In genomic region chr17:46225274-46225794, GRCh38 we compare ENCODE assay signal across 8 cellular contexts. TPM values are rescaled to one million over a fixed set of nuclear protein-coding genes. Genes with fewer than 3 reads are reported as not detected.
DNase-seq lines count a peak whose midpoint lies in the region; ATAC-seq and TF ChIP-seq lines count a peak whose summit lies in the region.
"Not testable (repeated sequence)": the region's sequence is repeated elsewhere in the genome, so short reads cannot be mapped to it uniquely, and the experiment has no call there.

No MANE protein-coding gene starts in this region.

- H2AK5ac ChIP-seq in trophoblast cell (ENCODE audit: low read length) = not testable (repeated sequence)

- H3K9me2 ChIP-seq in SU-DHL-6 (replicated peaks; ENCODE audit: insufficient read depth, low read length) = not testable (repeated sequence)

- peak; percentile 92 for DNase-seq in GM12865 (ENCODE audit: low read depth)
- DNase-seq in NCI-H1417 (lab: John Stamatoyannopoulos, UW) = peak; percentile 89 to 94 (median 92)
- DNase-seq in activated naive CD8-positive, alpha-beta T cell treated with anti-CD3 and anti-CD28 coated beads, Interleukin-2, amount 50 U/mL, for 24 hours = peak; percentile 95
- peak; percentile 90 to 97 (median 96) for DNase-seq in heart left ventricle
- DNase-seq in trophoblast cell = peak; percentile 89 to 90
- DNase-seq in transverse colon = peak; percentile 93

- H3K4me1 ChIP-seq in heart left ventricle; trophoblast cell (ENCODE audit: control insufficient read depth in 1 of 2, insufficient read depth in 2 of 2, low read length in 2 of 2); transverse colon: not testable (repeated sequence)

- H4K8ac ChIP-seq in trophoblast cell (ENCODE audit: low read depth, low read length) = peak overlapping the region; percentile 55

- intact Hi-C loops in heart left ventricle (cut with DNase I); transverse colon (cut with DNase I; ENCODE audit: low total_unique reads): not testable (repeated sequence)

- H2AFZ ChIP-seq in SU-DHL-6 (ENCODE audit: low read depth, low read length, severe bottlenecking) (peak overlapping the region; percentile 48), trophoblast cell (ENCODE audit: insufficient read depth, low read length, poor library complexity) (peak overlapping the region; percentile 82)

- not testable (repeated sequence) for H3K27ac ChIP-seq in SU-DHL-6 (ENCODE audit: low read depth, low read length); trophoblast cell (ENCODE audit: low read depth, low read length)
- peak overlapping the region in 4 of 12 donors; percentile 35 to 66 (median 46) for H3K27ac ChIP-seq in heart left ventricle
- peak overlapping the region; percentile 60 to 81 (median 76) for H3K27ac ChIP-seq in transverse colon

- not testable (repeated sequence) for H3K9me3 ChIP-seq in SU-DHL-6 (ENCODE audit: insufficient read depth, low read length); heart left ventricle; trophoblast cell (ENCODE audit: insufficient read depth, low read depth, low read length); transverse colon

- not testable (repeated sequence) for H3K27me3 ChIP-seq in SU-DHL-6 (ENCODE audit: low read length); heart left ventricle; trophoblast cell (ENCODE audit: insufficient read depth, low read length); transverse colon

- not testable (repeated sequence) for H3K23ac ChIP-seq in trophoblast cell (ENCODE audit: low read length)

- in situ Hi-C loops in transverse colon (cut with MboI; ENCODE audit: low pct_ligation_motif_present in 1 of 4, low pct_unique_long_range_greater_than_20kb in 1 of 4, low sequenced_read_pairs in 3 of 4) = not testable (repeated sequence)

- H3K4me3 ChIP-seq in GM12865 (ENCODE audit: low read depth, low read length) (peak overlapping the region; percentile 52), SU-DHL-6 (ENCODE audit: insufficient read depth, low read length, poor library complexity, severe bottlenecking) (peak overlapping the region; percentile 59), heart left ventricle (peak overlapping the region; percentile 44 to 93 (median 61)), trophoblast cell (ENCODE audit: low read depth, low read length) (peak overlapping the region; percentile 78), transverse colon (peak overlapping the region; percentile 59 to 80 (median 72))

- H3K4me2 ChIP-seq in SU-DHL-6 (ENCODE audit: low read depth, low read length, poor library complexity, severe bottlenecking) (peak overlapping the region; percentile 80), trophoblast cell (ENCODE audit: low read length) (peak overlapping the region; percentile 78)

- not testable (repeated sequence) for H3K9me3 Mint-ChIP-seq in activated naive CD8-positive, alpha-beta T cell treated with anti-CD3 and anti-CD28 coated beads, Interleukin-2, amount 50 U/mL, for 24 hours

- H3K18ac ChIP-seq in trophoblast cell (ENCODE audit: low read length) = not testable (repeated sequence)

- 0 to 2% (median 1%) methylated on average over 12 to 21 of the region's 22 CpGs for WGBS in heart left ventricle, 4 donors
- no CpG with 5 or more reads among the region's 22 CpGs for WGBS in trophoblast cell (ENCODE audit: extremely low coverage, insufficient coverage, insufficient read length)
- 1% methylated on average over 16 of the region's 22 CpGs; no CpG with 5 or more reads in 1 of the 2 donors for WGBS in transverse colon (ENCODE audit: low coverage in 1 of 2), 2 donors

- H2BK120ac ChIP-seq in trophoblast cell (ENCODE audit: insufficient read depth, low read length, poor library complexity) = not testable (repeated sequence)

- H3K27ac Mint-ChIP-seq in activated naive CD8-positive, alpha-beta T cell treated with anti-CD3 and anti-CD28 coated beads, Interleukin-2, amount 50 U/mL, for 24 hours = peak overlapping the region; percentile 76

- H3K79me1 ChIP-seq in trophoblast cell (ENCODE audit: low read length) = not testable (repeated sequence)

- TF ChIP-seq CTCF in GM12865 (IDR thresholded peaks at IDR 0.05; ENCODE audit: insufficient read depth, low read depth, low read length, missing control alignments); SU-DHL-6 (IDR thresholded peaks at IDR 0.05; ENCODE audit: insufficient read depth, low read length, poor library complexity, severe bottlenecking); heart left ventricle (IDR thresholded peaks at IDR 0.05); transverse colon (IDR thresholded peaks at IDR 0.05): not testable (repeated sequence)

- not testable (repeated sequence) for H3K27me3 Mint-ChIP-seq in activated naive CD8-positive, alpha-beta T cell treated with anti-CD3 and anti-CD28 coated beads, Interleukin-2, amount 50 U/mL, for 24 hours

- H3K36me3 Mint-ChIP-seq in activated naive CD8-positive, alpha-beta T cell treated with anti-CD3 and anti-CD28 coated beads, Interleukin-2, amount 50 U/mL, for 24 hours (ENCODE audit: low read depth) = not testable (repeated sequence)

- peak overlapping the region; percentile 58 for H3K9ac ChIP-seq in SU-DHL-6 (ENCODE audit: low read length)
- H3K9ac ChIP-seq in trophoblast cell (ENCODE audit: low read length) = not testable (repeated sequence)

- not testable (repeated sequence) for H3F3A ChIP-seq in SU-DHL-6 (ENCODE audit: insufficient read depth)

- H4K12ac ChIP-seq in trophoblast cell (ENCODE audit: low read depth, low read length) = not testable (repeated sequence)

- H2BK12ac ChIP-seq in trophoblast cell (ENCODE audit: low read length) = not testable (repeated sequence)

- H3K79me2 ChIP-seq in SU-DHL-6 (ENCODE audit: insufficient read depth, low read length); trophoblast cell (ENCODE audit: control insufficient read depth, insufficient read depth, low read length, poor library complexity): not testable (repeated sequence)

- peak overlapping the region; percentile 84 for H3K4me3 Mint-ChIP-seq in activated naive CD8-positive, alpha-beta T cell treated with anti-CD3 and anti-CD28 coated beads, Interleukin-2, amount 50 U/mL, for 24 hours

- not testable (repeated sequence) for H3K4ac ChIP-seq in trophoblast cell (ENCODE audit: low read depth, low read length)

- TF ChIP-seq POLR2A in heart left ventricle (IDR thresholded peaks at IDR 0.05); transverse colon (IDR thresholded peaks at IDR 0.05): not testable (repeated sequence)

- H2BK5ac ChIP-seq in trophoblast cell (ENCODE audit: low read depth, low read length, poor library complexity) = not testable (repeated sequence)

- H3K14ac ChIP-seq in trophoblast cell (ENCODE audit: low read length) = not testable (repeated sequence)

- H3K36me3 ChIP-seq in SU-DHL-6 (ENCODE audit: low read length); heart left ventricle; trophoblast cell (ENCODE audit: control insufficient read depth in 1 of 2, insufficient read depth in 2 of 2, low read length in 2 of 2); transverse colon: not testable (repeated sequence)

- peaks cover 12% of the 10 kb centered on the region for H3K4me1 Mint-ChIP-seq in activated naive CD8-positive, alpha-beta T cell treated with anti-CD3 and anti-CD28 coated beads, Interleukin-2, amount 50 U/mL, for 24 hours

- ATAC-seq in HG02759 (IDR thresholded peaks at IDR 0.05; ENCODE audit: unreplicated experiment) = peak; percentile 100
- peak; percentile 99 for ATAC-seq in activated naive CD8-positive, alpha-beta T cell treated with anti-CD3 and anti-CD28 coated beads, Interleukin-2, amount 50 U/mL, for 24 hours
- ATAC-seq in heart left ventricle = peak; percentile 100

- peak overlapping the region; percentile 42 for H4K91ac ChIP-seq in trophoblast cell (ENCODE audit: low read depth, low read length)

- not testable (repeated sequence) for TF ChIP-seq EP300 in transverse colon (IDR thresholded peaks at IDR 0.05; ENCODE audit: low read depth)

- not testable (repeated sequence) for H4K20me1 ChIP-seq in SU-DHL-6 (ENCODE audit: low read depth, low read length)

RNA-seq across cellular contexts. Expression of gene KANSL1, which starts 32.1 kb away (rescaled TPM):
- total RNA-seq in heart left ventricle (10 to 100 TPM; 22.7 to 57.2 (median 32.6) TPM), transverse colon (100 to 1,000 TPM in 3 of 4 donors, 10 to 100 TPM in 1; 80.3 to 201 (median 146) TPM)
- polyA plus RNA-seq in heart left ventricle = 10 to 100 TPM; 13.7 to 17.0 TPM
- 34.1 and 34.6 TPM in 2 replicates for polyA plus RNA-seq in trophoblast cell (2013)
